8 cellular contexts compared by ENCODE assay signal in the genomic region with DNA sequence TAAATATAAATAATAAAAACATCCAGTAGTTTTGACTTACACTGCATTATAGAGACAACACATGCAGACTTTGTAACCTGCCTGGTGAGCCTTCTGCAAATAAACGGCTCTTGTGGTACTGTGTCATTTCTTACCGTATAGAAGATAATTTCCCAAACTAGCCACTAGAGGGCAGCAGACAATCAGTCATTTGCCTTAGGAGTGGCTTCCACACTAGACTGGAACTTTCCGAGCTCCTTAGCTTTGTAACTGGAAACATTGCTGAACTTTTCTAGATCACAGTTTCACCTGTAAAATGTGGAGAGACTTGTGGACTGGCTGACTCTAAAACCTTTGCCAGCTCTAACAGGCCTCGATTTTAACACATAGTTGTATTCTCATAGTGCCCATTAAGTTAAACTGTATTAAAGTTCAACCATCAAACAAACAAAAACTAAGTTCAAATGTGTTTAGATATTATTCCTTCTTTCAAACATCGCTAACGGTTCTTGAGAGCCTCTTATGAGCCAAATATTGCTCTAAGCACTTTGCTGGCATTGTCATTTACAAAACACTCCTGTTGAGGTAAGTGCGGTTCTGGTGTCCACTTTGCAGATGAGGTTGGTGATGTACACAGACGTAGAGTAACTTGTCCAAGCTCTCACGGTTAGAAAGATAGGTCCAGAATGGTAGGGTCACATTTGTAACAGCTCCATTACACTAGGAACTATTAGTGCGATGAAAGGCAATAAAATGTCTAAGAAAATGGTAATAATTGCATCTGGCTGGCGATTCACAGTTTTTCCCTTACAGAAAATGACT.
DNase-seq lines count a peak whose midpoint lies in the region; ATAC-seq and TF ChIP-seq lines count a peak whose summit lies in the region.

No MANE protein-coding gene starts in this region.

- intact Hi-C loops in left ventricle myocardium superior (cut with micrococcal nuclease): loop anchor here (5.0 to 10.0 kb wide), 3 partner anchors 140 to 980 kb away; a partner anchor contains a TSS
- intact Hi-C loops in sigmoid colon (cut with DNase I): loop anchor here (2.0 to 10.0 kb wide), 7 partner anchors 37 to 984 kb away; a partner anchor contains a TSS

- H3K4me3 ChIP-seq in sigmoid colon: no peak overlapping the region

- no peaks in the 10 kb centered on the region for H3K36me3 ChIP-seq in sigmoid colon

- no peaks in the 10 kb centered on the region for H3K9me3 ChIP-seq in sigmoid colon

- DNase-seq in activated T-cell treated with anti-CD3 and anti-CD28 coated beads for 1 hour (ENCODE audit: low read depth) (peak; percentile 17), NCI-H1048 (lab: John Stamatoyannopoulos, UW) (peak; percentile 9), SK-N-DZ (ENCODE audit: low spot score) (peak; percentile 73), amniotic epithelial cell (ENCODE audit: low read depth) (peak; percentile 78), left ventricle myocardium superior (no peak), sigmoid colon (peak; percentile 66)
- no peak for DNase-seq in activated T-cell treated with anti-CD3 and anti-CD28 coated beads, Interleukin-2, amount 50 U/mL, for 1 hour

- H3K27me3 ChIP-seq in sigmoid colon: no peaks in the 10 kb centered on the region

- TF ChIP-seq CTCF in sigmoid colon (IDR thresholded peaks at IDR 0.05): peak; percentile 70 to 88 (median 85)

- H3K4me1 ChIP-seq in sigmoid colon: peaks cover 0 to 24% (median 18%) of the 10 kb centered on the region in 4 donors

- H3K27ac ChIP-seq in sigmoid colon: peak overlapping the region; percentile 33 to 70 (median 56)

- TF ChIP-seq POLR2A in sigmoid colon (IDR thresholded peaks at IDR 0.05): no peak

- WGBS in sigmoid colon, 2 donors: 42 to 53% methylated on average over 11 of the region's 11 CpGs

- TF ChIP-seq EP300 in sigmoid colon (IDR thresholded peaks at IDR 0.05): no peak

- ATAC-seq in HG02623 (IDR thresholded peaks at IDR 0.05; ENCODE audit: unreplicated experiment) (peak; percentile 92), left ventricle myocardium superior (peak; percentile 96)

Comparison
In these comparisons a context has a peak if more than half of its experiments do, and no peak if none do; other contexts are left out.
1. DNase-seq: peak in activated T-cell treated with anti-CD3 and anti-CD28 coated beads for 1 hour (single experiment), NCI-H1048 (single experiment), SK-N-DZ (single experiment), amniotic epithelial cell (single experiment) and sigmoid colon (single experiment); none in activated T-cell treated with anti-CD3 and anti-CD28 coated beads, Interleukin-2, amount 50 U/mL, for 1 hour (single experiment) and left ventricle myocardium superior (single experiment).